In the genomic region with DNA sequence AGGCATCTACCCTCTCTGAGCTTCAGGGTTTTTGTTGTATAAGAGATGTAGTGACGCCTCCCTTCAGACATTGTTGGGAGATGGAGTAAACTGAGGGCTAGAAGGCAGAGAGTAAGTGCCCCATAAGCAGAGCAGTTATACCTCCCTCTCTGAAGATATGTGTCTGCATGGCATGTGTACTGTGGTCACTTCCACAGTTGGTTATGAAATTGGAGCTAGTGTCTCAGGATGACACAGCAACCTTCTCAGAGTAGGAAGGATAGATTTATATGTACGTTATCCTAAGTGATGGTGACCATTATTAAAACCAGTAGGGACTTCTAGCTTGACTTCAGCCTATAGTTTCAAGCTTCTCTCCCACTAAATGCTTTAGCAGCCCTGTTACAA, we compare ENCODE assay signal across 8 cellular contexts. TPM values are rescaled to one million over a fixed set of nuclear protein-coding genes. Genes with fewer than 3 reads are reported as not detected.
DNase-seq lines count a peak whose midpoint lies in the region; ATAC-seq, FAIRE-seq and TF ChIP-seq lines count a peak whose summit lies in the region.
"Had no signal": no experiment of that assay in that cellular context is flagged by ENCODE, and none has a peak within 500 bp of the region (broad histone marks: within the 10 kb centered on the region; RNA-seq: fewer than 3 reads in every experiment).

No MANE protein-coding gene starts in this region.

- H3K4me1 Mint-ChIP-seq in stimulated activated naive CD8-positive, alpha-beta T cell treated with anti-CD3 and anti-CD28 coated beads, Interleukin-15, amount 100 ng/mL, for 72 hours = peaks cover 57% of the 10 kb centered on the region

- peaks cover 0 to 10% (median 8%) of the 10 kb centered on the region in 3 donors for H3K4me1 ChIP-seq in pancreas

- H3K27ac Mint-ChIP-seq in stimulated activated naive CD8-positive, alpha-beta T cell treated with anti-CD3 and anti-CD28 coated beads, Interleukin-15, amount 100 ng/mL, for 72 hours = peak overlapping the region in 1 of 2 donors; percentile 11
- H3K27ac Mint-ChIP-seq: endodermal cell had no signal

- no peaks in the 10 kb centered on the region for H3K9me3 Mint-ChIP-seq in stimulated activated naive CD8-positive, alpha-beta T cell treated with anti-CD3 and anti-CD28 coated beads, Interleukin-15, amount 100 ng/mL, for 72 hours
- H3K9me3 Mint-ChIP-seq: endodermal cell had no signal

- no peaks in the 10 kb centered on the region for H3K27me3 Mint-ChIP-seq in stimulated activated naive CD8-positive, alpha-beta T cell treated with anti-CD3 and anti-CD28 coated beads, Interleukin-15, amount 100 ng/mL, for 72 hours

- FAIRE-seq in pancreas (lab: Jason Lieb, UNC) = no peak

- peak; percentile 1 for ATAC-seq in GM19043 (IDR thresholded peaks at IDR 0.05; ENCODE audit: low read depth, unreplicated experiment)
- peak in 3 of 4 donors; percentile 17 to 40 (median 39) for ATAC-seq in pancreas
- no peak for ATAC-seq in stimulated activated naive CD8-positive, alpha-beta T cell treated with anti-CD3 and anti-CD28 coated beads, Interleukin-15, amount 100 ng/mL, for 72 hours

- no peaks in the 10 kb centered on the region for H3K9me3 ChIP-seq in pancreas

- H3K27me3 ChIP-seq in pancreas = no peaks in the 10 kb centered on the region

- H3K4me3 ChIP-seq in pancreas = no peak overlapping the region

- H3K4me3 Mint-ChIP-seq in stimulated activated naive CD8-positive, alpha-beta T cell treated with anti-CD3 and anti-CD28 coated beads, Interleukin-15, amount 100 ng/mL, for 72 hours = no peak overlapping the region
- H3K4me3 Mint-ChIP-seq: endodermal cell had no signal

- H3K36me3 ChIP-seq in pancreas = no peaks in the 10 kb centered on the region

- no peak overlapping the region for H3K27ac ChIP-seq in pancreas

- peak; percentile 68 for DNase-seq in LHCN-M2 (ENCODE audit: low read depth)
- peak; percentile 78 for DNase-seq in amniotic epithelial cell (ENCODE audit: low read depth)
- no peak for DNase-seq in pancreas
- no peak for DNase-seq in stimulated activated naive CD8-positive, alpha-beta T cell treated with anti-CD3 and anti-CD28 coated beads, Interleukin-15, amount 100 ng/mL, for 72 hours
- no peak for DNase-seq in NAMALWA (ENCODE audit: low spot score)
- no peak for DNase-seq in NCI-H187 (lab: John Stamatoyannopoulos, UW)
- DNase-seq: endodermal cell had no signal

- 93 to 94% methylated on average over 2 of the region's 2 CpGs for WGBS in pancreas, 2 donors

- TF ChIP-seq CTCF in pancreas (IDR thresholded peaks at IDR 0.05) = no peak

- intact Hi-C loops in pancreas (cut with DNase I) = no loop called here

RNA-seq across cellular contexts. Expression of a gene that starts 17.9 kb away (rescaled TPM):
- 45.9 and 50.3 TPM in 2 replicates for total RNA-seq in LHCN-M2 (2014; rRNA removed)
- 15.2 TPM for polyA plus RNA-seq in LHCN-M2 (2012)
- total RNA-seq in pancreas = 10 to 100 TPM in 1 of 6 donors, 1 to 10 TPM in 5; 6.1 to 11.2 (median 7.9) TPM
- 1 to 10 TPM; 3.2 to 6.2 TPM for polyA plus RNA-seq in pancreas

RNA-seq across cellular contexts. Expression of a gene that starts 44.3 kb away (rescaled TPM):
- 9.2 and 14.3 TPM in 2 replicates for total RNA-seq in LHCN-M2 (2014; rRNA removed)
- 4.0 TPM for polyA plus RNA-seq in LHCN-M2 (2012)
- 1 to 10 TPM; 2.6 to 4.4 (median 3.5) TPM for total RNA-seq in pancreas
- polyA plus RNA-seq in pancreas = 1 to 10 TPM in 1 of 2 donors, under 1 TPM in 1; 0.68 to 5.5 TPM

RNA-seq across cellular contexts. Expression of a gene that starts 44.6 kb away (rescaled TPM):
- total RNA-seq in LHCN-M2 (2014; rRNA removed) = 11.4 and 13.2 TPM in 2 replicates
- polyA plus RNA-seq in LHCN-M2 (2012) = 8.3 TPM
- 1 to 10 TPM; 5.0 to 7.7 (median 6.7) TPM for total RNA-seq in pancreas
- polyA plus RNA-seq in pancreas = 1 to 10 TPM; 5.0 to 8.1 TPM

Comparison
In these comparisons a context has a peak if more than half of its experiments do, and no peak if none do; other contexts are left out.
1. DNase-seq: peak in LHCN-M2 (single experiment) and amniotic epithelial cell (single experiment); none in pancreas (0 of 6), stimulated activated naive CD8-positive, alpha-beta T cell treated with anti-CD3 and anti-CD28 coated beads, Interleukin-15, amount 100 ng/mL, for 72 hours (0 of 2), NAMALWA (single experiment) and NCI-H187 (0 of 2).